21 cellular contexts compared by ENCODE assay signal in the genomic region with DNA sequence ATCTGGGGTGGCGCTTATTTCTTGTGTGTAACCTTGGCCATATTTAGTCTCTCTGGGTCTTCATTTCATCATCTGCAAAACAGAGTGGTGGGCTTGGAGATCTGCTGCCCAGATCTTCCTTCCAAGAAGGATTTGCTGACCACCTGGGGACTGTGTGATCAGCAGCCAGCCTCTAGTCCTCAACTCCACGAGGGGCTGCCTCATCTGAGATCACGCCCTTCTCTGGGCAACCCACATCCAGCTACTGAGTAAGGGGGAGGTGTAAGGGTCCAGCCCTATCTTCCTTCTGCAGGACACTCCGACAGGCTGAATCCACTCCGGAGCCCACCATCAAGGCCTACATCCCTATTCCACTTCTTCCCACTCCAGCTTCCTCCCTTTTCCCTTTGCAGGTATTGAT. TPM values are rescaled to one million over a fixed set of nuclear protein-coding genes. Genes with fewer than 3 reads are reported as not detected.
"Had no signal": no experiment of that assay in that cellular context is flagged by ENCODE, and none has a peak within 500 bp of the region (broad histone marks: within the 10 kb centered on the region; RNA-seq: fewer than 3 reads in every experiment).

No MANE protein-coding gene starts in this region.

- ATAC-seq: HepG2, SK-N-SH treated with all-trans-retinoic acid at 6 μM for 48 hours had no signal

- H3K36me3 ChIP-seq: MG63, SJCRH30 had no signal

- H3K9me3 ChIP-seq: MG63, SJCRH30 had no signal

- DNase-seq: IMR-90, Karpas-422, KG1, MG63, NCI-H1092, NCI-H1105 treated with DMSO at 0.1 percent for 48 hours, NCI-H1436, NCI-H187, NCI-H2029, NCI-H2171, NCI-H226, NCI-H446, NCI-H510A, NCI-H524 treated with DMSO at 0.1 percent for 48 hours, NCI-H774, RPMI8226, SHP77, SJCRH30 had no signal

- H3K4me3 ChIP-seq: MG63, SJCRH30 had no signal

- H3K27ac ChIP-seq: SJCRH30 had no signal

- H3K27me3 ChIP-seq: SJCRH30 had no signal

- H3K4me1 ChIP-seq: SJCRH30 had no signal

RNA-seq across cellular contexts. Expression of a gene that starts 57.9 kb away (rescaled TPM):
- total RNA-seq: HepG2, HT1080, IMR-90 had no signal
- polyA plus RNA-seq: HepG2, IMR-90 had no signal
